ENCODE assay signal across 1 cellular context in the genomic region with DNA sequence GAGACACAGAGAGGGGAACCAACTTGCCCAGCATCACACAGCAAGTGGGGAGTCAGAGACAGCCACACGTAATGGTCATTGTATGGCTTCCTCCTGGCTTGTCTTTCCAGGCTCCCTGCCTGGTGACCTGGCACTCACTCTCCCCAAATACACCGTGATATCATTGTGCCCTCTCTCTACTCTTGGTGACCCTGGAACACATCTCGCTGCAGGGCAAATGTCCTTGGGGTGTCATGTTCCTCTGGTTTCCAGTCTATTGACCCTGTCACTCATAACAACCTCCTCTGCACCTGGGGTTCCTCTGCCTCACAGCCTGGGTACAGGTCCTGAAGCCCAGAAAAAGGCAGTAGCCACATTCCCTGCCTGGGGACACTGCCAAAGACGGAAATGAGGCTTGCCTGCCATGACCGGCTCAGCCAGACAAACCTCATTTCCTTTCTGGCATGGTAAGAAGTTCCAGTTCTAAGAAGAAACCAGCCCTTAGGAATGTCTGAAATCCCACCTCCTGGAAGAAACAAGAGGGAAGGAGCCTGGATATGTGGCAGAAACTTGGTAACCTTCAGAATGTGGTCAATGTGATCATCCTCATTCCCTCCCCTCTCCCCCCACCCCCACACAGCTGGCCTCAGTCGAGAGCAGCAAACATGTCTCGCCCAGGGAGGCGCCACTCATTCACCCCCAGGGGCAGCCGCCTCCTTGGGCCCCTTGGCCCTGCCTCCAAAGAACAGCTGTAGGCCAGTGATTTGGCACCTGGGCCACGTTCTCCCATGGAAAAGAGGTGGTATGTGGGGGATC.
TF ChIP-seq lines count a peak whose summit lies in the region.

No MANE protein-coding gene starts in this region.

TF ChIP-seq in SK-N-SH, 30 proteins besides CTCF, POLR2A, EP300 and RAD21 (continued from another document):
- TF ChIP-seq, protein P1, sequence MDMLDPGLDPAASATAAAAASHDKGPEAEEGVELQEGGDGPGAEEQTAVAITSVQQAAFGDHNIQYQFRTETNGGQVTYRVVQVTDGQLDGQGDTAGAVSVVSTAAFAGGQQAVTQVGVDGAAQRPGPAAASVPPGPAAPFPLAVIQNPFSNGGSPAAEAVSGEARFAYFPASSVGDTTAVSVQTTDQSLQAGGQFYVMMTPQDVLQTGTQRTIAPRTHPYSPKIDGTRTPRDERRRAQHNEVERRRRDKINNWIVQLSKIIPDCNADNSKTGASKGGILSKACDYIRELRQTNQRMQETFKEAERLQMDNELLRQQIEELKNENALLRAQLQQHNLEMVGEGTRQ (IDR thresholded peaks at IDR 0.05; ENCODE audit: borderline replicate concordance, low read depth, low read length): no peak
TF ChIP-seq in SK-N-SH: peak in this region for 7.
